In genomic region chr6:118668761-118669411, GRCh38 we compare ENCODE assay signal across 12 cellular contexts. TPM values are rescaled to one million over a fixed set of nuclear protein-coding genes. Genes with fewer than 3 reads are reported as not detected.
A peak's percentile ranks its signal among the peaks of the same experiment; 100 is the strongest.
DNase-seq lines count a peak whose midpoint lies in the region; ATAC-seq and TF ChIP-seq lines count a peak whose summit lies in the region.
"Had no signal": no experiment of that assay in that cellular context is flagged by ENCODE, and none has a peak within 500 bp of the region (broad histone marks: within the 10 kb centered on the region; RNA-seq: fewer than 3 reads in every experiment).

No MANE protein-coding gene starts in this region.

- peaks cover 6% of the 10 kb centered on the region for H3K36me3 Mint-ChIP-seq in stimulated activated memory B cell treated with anti-CD40 and anti-IgM and Interleukin-4, amounts not matched to agents 10 μg/mL and 1 μg/mL and 100 μg/mL, for 72 hours

- CTCF ChIA-PET in HEK293 (lab: Yijun Ruan, JAX), result interaction anchor here (1.5 kb wide), 1 partner anchor 15 kb away, joined by 5 read pairs; no protein-coding TSS in a partner anchor

- DNase-seq in AG08395 (ENCODE audit: low spot score) (peak; percentile 68), amniotic epithelial cell (ENCODE audit: low read depth) (peak; percentile 93), occipital lobe (lab: John Stamatoyannopoulos, UW) (no peak), NCI-H510A treated with DMSO at 0.1 percent for 48 hours (lab: John Stamatoyannopoulos, UW) (no peak), midbrain (lab: John Stamatoyannopoulos, UW) (no peak)
- DNase-seq: activated CD4-positive, CD25-positive, alpha-beta regulatory T cell treated with anti-CD3 and anti-CD28 coated beads, Interleukin-2, amount 50 U/mL, for 72 hours; activated naive CD4-positive, alpha-beta T cell treated with Interleukin-2 at 50 U/mL for 16 hours; MV-4-11 had no signal

- H3K27ac ChIP-seq in HEK293 (ENCODE audit: extremely low read depth, low read depth, low read length), result no peak overlapping the region
- peak overlapping the region; percentile 86 for H3K27ac ChIP-seq in mesodermal cell (ENCODE audit: low read depth, low read length, severe bottlenecking)

- WGBS in mesodermal cell (ENCODE audit: insufficient coverage in 2 of 2), 2 experiments, result no CpG with 5 or more reads among the region's 1 CpG

- no peaks in the 10 kb centered on the region for H3K9me3 ChIP-seq in HEK293 (ENCODE audit: control insufficient read depth, insufficient read depth, low read depth, low read length)
- H3K9me3 ChIP-seq in mesodermal cell (ENCODE audit: control insufficient read depth, low read length), result no peaks in the 10 kb centered on the region

- no peaks in the 10 kb centered on the region for H3K9me3 Mint-ChIP-seq in stimulated activated memory B cell treated with anti-CD40 and anti-IgM and Interleukin-4, amounts not matched to agents 10 μg/mL and 1 μg/mL and 100 μg/mL, for 72 hours

- H3K36me3 ChIP-seq in HEK293 (ENCODE audit: control insufficient read depth in 2 of 2, insufficient read depth in 1 of 2, low read length in 2 of 2), result no peaks in the 10 kb centered on the region
- H3K36me3 ChIP-seq in mesodermal cell (ENCODE audit: control insufficient read depth, insufficient read depth, low read length), result no peaks in the 10 kb centered on the region

- no peaks in the 10 kb centered on the region for H3K27me3 Mint-ChIP-seq in stimulated activated memory B cell treated with anti-CD40 and anti-IgM and Interleukin-4, amounts not matched to agents 10 μg/mL and 1 μg/mL and 100 μg/mL, for 72 hours

- no peak overlapping the region for H3K4me3 ChIP-seq in HEK293 (ENCODE audit: low read depth, low read length)
- H3K4me3 ChIP-seq in mesodermal cell (ENCODE audit: extremely low read depth, insufficient read depth, low read length, poor library complexity, severe bottlenecking), result no peak overlapping the region
- H3K4me3 ChIP-seq: lung had no signal

- no peak overlapping the region for H3K4me3 Mint-ChIP-seq in stimulated activated memory B cell treated with anti-CD40 and anti-IgM and Interleukin-4, amounts not matched to agents 10 μg/mL and 1 μg/mL and 100 μg/mL, for 72 hours

- POLR2A ChIA-PET in HEK293 (lab: Yijun Ruan, JAX), result interaction anchor here (0.6 to 1.5 kb wide), 2 partner anchors 13 to 18 kb away, joined by 3 to 7 read pairs; partner anchors contain the start of gene CEP85L

- ATAC-seq in stimulated activated memory B cell treated with anti-CD40 and anti-IgM and Interleukin-4, amounts not matched to agents 10 μg/mL and 1 μg/mL and 100 μg/mL, for 72 hours, result no peak

- H3K4me1 Mint-ChIP-seq in stimulated activated memory B cell treated with anti-CD40 and anti-IgM and Interleukin-4, amounts not matched to agents 10 μg/mL and 1 μg/mL and 100 μg/mL, for 72 hours, result peaks cover 77% of the 10 kb centered on the region

- H3K27ac Mint-ChIP-seq in stimulated activated memory B cell treated with anti-CD40 and anti-IgM and Interleukin-4, amounts not matched to agents 10 μg/mL and 1 μg/mL and 100 μg/mL, for 72 hours, result no peak overlapping the region

- H3K4me1 ChIP-seq in HEK293 (ENCODE audit: control insufficient read depth, insufficient read depth, low read length) (peaks cover 7% of the 10 kb centered on the region; the same call in 1 of the 2 replicates), mesodermal cell (ENCODE audit: control insufficient read depth, insufficient read depth, low read length, poor library complexity, severe bottlenecking) (peaks cover 23% of the 10 kb centered on the region)

- TF ChIP-seq CTCF in HEK293 (tag by site-specific recombination; IDR thresholded peaks at IDR 0.05), result no peak

TF ChIP-seq in HEK293, 187 proteins besides CTCF, POLR2A, EP300 and RAD21:
- no peak for TF ChIP-seq ZNF561 (tag by site-specific recombination; IDR thresholded peaks at IDR 0.05; ENCODE audit: borderline replicate concordance)
- TF ChIP-seq, protein P1, sequence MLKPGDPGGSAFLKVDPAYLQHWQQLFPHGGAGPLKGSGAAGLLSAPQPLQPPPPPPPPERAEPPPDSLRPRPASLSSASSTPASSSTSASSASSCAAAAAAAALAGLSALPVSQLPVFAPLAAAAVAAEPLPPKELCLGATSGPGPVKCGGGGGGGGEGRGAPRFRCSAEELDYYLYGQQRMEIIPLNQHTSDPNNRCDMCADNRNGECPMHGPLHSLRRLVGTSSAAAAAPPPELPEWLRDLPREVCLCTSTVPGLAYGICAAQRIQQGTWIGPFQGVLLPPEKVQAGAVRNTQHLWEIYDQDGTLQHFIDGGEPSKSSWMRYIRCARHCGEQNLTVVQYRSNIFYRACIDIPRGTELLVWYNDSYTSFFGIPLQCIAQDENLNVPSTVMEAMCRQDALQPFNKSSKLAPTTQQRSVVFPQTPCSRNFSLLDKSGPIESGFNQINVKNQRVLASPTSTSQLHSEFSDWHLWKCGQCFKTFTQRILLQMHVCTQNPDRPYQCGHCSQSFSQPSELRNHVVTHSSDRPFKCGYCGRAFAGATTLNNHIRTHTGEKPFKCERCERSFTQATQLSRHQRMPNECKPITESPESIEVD (tag by site-specific recombination; IDR thresholded peaks at IDR 0.05), result peak; percentile 49
- no peak for TF ChIP-seq GLI2 (tag by site-specific recombination; IDR thresholded peaks at IDR 0.05; ENCODE audit: borderline replicate concordance, low read depth)
- TF ChIP-seq BCL11A (tag by site-specific recombination; IDR thresholded peaks at IDR 0.05; ENCODE audit: low read depth), result no peak
- TF ChIP-seq ZNF114 (tag by site-specific recombination; IDR thresholded peaks at IDR 0.05), result no peak
- peak; percentile 33; the same call in 1 of the 2 replicates for TF ChIP-seq ZBTB17 (tag by site-specific recombination; IDR thresholded peaks at IDR 0.05)

RNA-seq across cellular contexts. Expression of gene CEP85L, which starts 17.5 kb away (rescaled TPM):
- polyA plus RNA-seq in mesodermal cell (2013, experiment 1 of 2), result 10.7 TPM
- 11.6 TPM for polyA plus RNA-seq in mesodermal cell (2013, experiment 2 of 2)
- total RNA-seq in occipital lobe, result 59.1 TPM

Comparison
In these comparisons a context has a peak if more than half of its experiments do, and no peak if none do; other contexts are left out.
1. DNase-seq: peak in AG08395 (single experiment) and amniotic epithelial cell (single experiment); none in occipital lobe (single experiment), NCI-H510A treated with DMSO at 0.1 percent for 48 hours (single experiment) and midbrain (single experiment).